10 cellular contexts compared by ENCODE assay signal in the genomic region with DNA sequence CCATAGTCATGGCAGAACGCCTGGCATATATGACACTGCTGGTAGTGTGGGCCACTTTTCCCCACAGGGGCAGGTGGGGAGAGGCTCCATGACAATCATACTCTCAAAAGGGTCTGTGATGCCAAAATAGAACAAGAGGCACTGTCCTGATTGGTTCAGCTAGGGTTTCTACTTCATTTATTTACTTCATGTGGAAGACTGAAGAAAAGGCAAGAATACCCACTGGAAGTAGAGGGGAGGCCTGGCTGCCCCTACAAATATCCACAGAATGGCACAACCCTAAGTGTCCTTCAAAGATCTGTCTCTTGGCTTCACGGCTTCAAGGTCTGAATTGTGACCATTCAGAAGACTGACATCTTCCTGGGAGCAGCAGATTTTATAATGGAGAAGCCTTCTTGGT.
"Had no signal": no experiment of that assay in that cellular context is flagged by ENCODE, and none has a peak within 500 bp of the region (broad histone marks: within the 10 kb centered on the region; RNA-seq: fewer than 3 reads in every experiment).

No MANE protein-coding gene starts in this region.

- H2AFZ ChIP-seq: GM23248, GM23338 had no signal

- ATAC-seq: GM23338, HCT116 had no signal

- H3K27ac ChIP-seq: GM23248 had no signal

- H3K4me3 ChIP-seq: GM23248, GM23338, HAP-1 had no signal

- H3K4me2 ChIP-seq: GM23338 had no signal

- DNase-seq: GM23248, GOT3, H7, H9, HCEC 1CT, HFFc6 had no signal

- H3K9me3 ChIP-seq: HAP-1 had no signal

- H3K9ac ChIP-seq: GM23248 had no signal

- FAIRE-seq: H1 had no signal

- H3K4me1 ChIP-seq: HAP-1 had no signal

- H3K36me3 ChIP-seq: HAP-1 had no signal
